In genomic region chr12:117466677-117467362, GRCh38 we compare ENCODE assay signal across 18 cellular contexts.
DNase-seq lines count a peak whose midpoint lies in the region; ATAC-seq, FAIRE-seq and TF ChIP-seq lines count a peak whose summit lies in the region.
"Had no signal": no experiment of that assay in that cellular context is flagged by ENCODE, and none has a peak within 500 bp of the region (broad histone marks: within the 10 kb centered on the region; RNA-seq: fewer than 3 reads in every experiment).

No MANE protein-coding gene starts in this region.

- H2AFZ ChIP-seq in endothelial cell of umbilical vein (ENCODE audit: low read depth, low read length) = no peak overlapping the region
- H2AFZ ChIP-seq: PC-9 had no signal

- H4K20me1 ChIP-seq in endothelial cell of umbilical vein (replicated peaks; ENCODE audit: control insufficient read depth, extremely low read depth, insufficient read depth, low read length) = no peaks in the 10 kb centered on the region

- ATAC-seq in mucosa of descending colon (peak; percentile 44), HG02840 (IDR thresholded peaks at IDR 0.05; ENCODE audit: low FRiP score, unreplicated experiment) (no peak)
- ATAC-seq: HCT116, SK-N-SH treated with all-trans-retinoic acid at 6 μM for 48 hours had no signal

- TF ChIP-seq CTCF in endothelial cell of umbilical vein (IDR thresholded peaks at IDR 0.05; ENCODE audit: extremely low read depth in 1 of 2, insufficient read depth in 1 of 2, low read depth in 1 of 2, low read length in 2 of 2) (no peak), mucosa of descending colon (IDR thresholded peaks at IDR 0.05) (no peak), transverse colon (IDR thresholded peaks at IDR 0.05) (no peak)

- no peak for TF ChIP-seq EP300 in transverse colon (IDR thresholded peaks at IDR 0.05; ENCODE audit: low read depth)

- no peaks in the 10 kb centered on the region for H3K79me2 ChIP-seq in endothelial cell of umbilical vein (ENCODE audit: control insufficient read depth, insufficient read depth, low read length)

- no TSS peak for BruUV-seq in endothelial cell of umbilical vein (replicated peaks; lab: Mats Ljungman, UMichigan)

- in situ Hi-C loops in transverse colon (cut with MboI; ENCODE audit: low pct_ligation_motif_present in 1 of 4, low pct_unique_long_range_greater_than_20kb in 1 of 4, low sequenced_read_pairs in 3 of 4) = no loop called here
- in situ Hi-C loops in ACHN (cut with HindIII; ENCODE audit: low pct_ligation_motif_present, low pct_unique_long_range_greater_than_20kb, low sequenced_read_pairs) = no loop called here

- POLR2A ChIA-PET in endothelial cell of umbilical vein (lab: Charles Lee) = no interaction called here

- no peak overlapping the region for H3K4me2 ChIP-seq in endothelial cell of umbilical vein (ENCODE audit: insufficient read depth, low read length)
- H3K4me2 ChIP-seq: PC-9 had no signal

- H3K4me1 ChIP-seq in endothelial cell of umbilical vein (ENCODE audit: control insufficient read depth, extremely low read depth, insufficient read depth, low read length) (no peaks in the 10 kb centered on the region), mucosa of descending colon (ENCODE audit: low read depth) (no peaks in the 10 kb centered on the region), transverse colon (no peaks in the 10 kb centered on the region)

- H3K36me3 ChIP-seq in endothelial cell of umbilical vein (ENCODE audit: control insufficient read depth in 2 of 2, extremely low read depth in 1 of 2, insufficient read depth in 2 of 2, low read length in 2 of 2) (no peaks in the 10 kb centered on the region), mucosa of descending colon (ENCODE audit: low read depth) (no peaks in the 10 kb centered on the region), transverse colon (no peaks in the 10 kb centered on the region)

- TF ChIP-seq POLR2A in endothelial cell of umbilical vein (IDR thresholded peaks at IDR 0.05; ENCODE audit: low read depth, low read length) (no peak), transverse colon (IDR thresholded peaks at IDR 0.05) (no peak)

- no peaks in the 10 kb centered on the region for H3K27me3 ChIP-seq in endothelial cell of umbilical vein (ENCODE audit: control insufficient read depth in 2 of 2, insufficient read depth in 2 of 2, low read length in 2 of 2)
- no peaks in the 10 kb centered on the region for H3K27me3 ChIP-seq in transverse colon

- CTCF ChIA-PET in endothelial cell of umbilical vein (lab: Charles Lee) = no interaction called here

- 62% methylated on average over 20 of the region's 20 CpGs; no CpG with 5 or more reads in 1 of the 2 donors for WGBS in transverse colon (ENCODE audit: low coverage in 1 of 2), 2 donors

- DNase-seq in HuH-7 (ENCODE audit: low spot score) = peak; percentile 31
- no peak for DNase-seq in endothelial cell of umbilical vein (ENCODE audit: low read depth, low spot score)
- DNase-seq in mucosa of descending colon = peak in 1 of 3 donors; percentile 30
- DNase-seq in transverse colon = peak; percentile 7
- no peak for DNase-seq in middle frontal gyrus (ENCODE audit: extremely low spot score, low spot score)
- DNase-seq in NCI-H345 (lab: John Stamatoyannopoulos, UW) = no peak
- DNase-seq in ACHN = no peak
- DNase-seq: CD8-positive, alpha-beta memory T cell; DMS 273 treated with DMSO at 0.1 percent for 48 hours; EL; KBM-7; NCI-H1092 treated with DMSO at 0.1 percent for 48 hours; NCI-H1694; NCI-H446; PC-9 had no signal

- H3K27ac ChIP-seq in endothelial cell of umbilical vein (ENCODE audit: insufficient read depth, low read depth, low read length) (no peak overlapping the region), transverse colon (no peak overlapping the region)
- H3K27ac ChIP-seq: PC-9 had no signal

- H3K9me1 ChIP-seq in endothelial cell of umbilical vein (replicated peaks; ENCODE audit: control insufficient read depth, extremely low read depth, insufficient read depth, low read length) = no peaks in the 10 kb centered on the region

- dilution Hi-C loops in endothelial cell of umbilical vein (cut with MboI; ENCODE audit: extremely low pct_ligation_motif_present, low sequenced_read_pairs) = no loop called here

- no peak for FAIRE-seq in endothelial cell of umbilical vein (lab: Jason Lieb, UNC)

- H3K4me3 ChIP-seq in endothelial cell of umbilical vein (replicated peaks in 1 of 3; ENCODE audit: insufficient read depth in 1 of 3, low read depth in 1 of 3, low read length in 3 of 3) (no peak overlapping the region), mucosa of descending colon (no peak overlapping the region), transverse colon (no peak overlapping the region)
- H3K4me3 ChIP-seq: PC-9 had no signal

- intact Hi-C loops in endothelial cell of umbilical vein (cut with micrococcal nuclease) = no loop called here
- intact Hi-C loops in mucosa of descending colon (cut with DNase I, micrococcal nuclease) = no loop called here
- intact Hi-C loops in transverse colon (cut with DNase I; ENCODE audit: low total_unique reads) = no loop called here

- H3K9me3 ChIP-seq in endothelial cell of umbilical vein (replicated peaks; ENCODE audit: control insufficient read depth, insufficient read depth, low read length) (no peaks in the 10 kb centered on the region), mucosa of descending colon (peaks cover 4% of the 10 kb centered on the region), transverse colon (peaks cover 0 to 4% of the 10 kb centered on the region in 2 donors)

- no peak overlapping the region for H3K9ac ChIP-seq in endothelial cell of umbilical vein (replicated peaks; ENCODE audit: extremely low read depth, insufficient read depth, low read length)

TF ChIP-seq in endothelial cell of umbilical vein, 7 proteins besides CTCF, POLR2A, EP300 and RAD21:
- peak; percentile 37 for TF ChIP-seq JUN (IDR thresholded peaks at IDR 0.05; ENCODE audit: borderline replicate concordance, insufficient read depth, insufficient read length, low read depth)
- TF ChIP-seq MYC (IDR thresholded peaks at IDR 0.05; ENCODE audit: low read depth, low read length) = no peak

Comparison
In these comparisons a context has a peak if more than half of its experiments do, and no peak if none do; other contexts are left out.
1. DNase-seq: peak in HuH-7 (single experiment) and transverse colon (single experiment); none in endothelial cell of umbilical vein (single experiment), middle frontal gyrus (single experiment), NCI-H345 (single experiment) and ACHN (single experiment).